ENCODE assay signal across 22 cellular contexts in the genomic region with DNA sequence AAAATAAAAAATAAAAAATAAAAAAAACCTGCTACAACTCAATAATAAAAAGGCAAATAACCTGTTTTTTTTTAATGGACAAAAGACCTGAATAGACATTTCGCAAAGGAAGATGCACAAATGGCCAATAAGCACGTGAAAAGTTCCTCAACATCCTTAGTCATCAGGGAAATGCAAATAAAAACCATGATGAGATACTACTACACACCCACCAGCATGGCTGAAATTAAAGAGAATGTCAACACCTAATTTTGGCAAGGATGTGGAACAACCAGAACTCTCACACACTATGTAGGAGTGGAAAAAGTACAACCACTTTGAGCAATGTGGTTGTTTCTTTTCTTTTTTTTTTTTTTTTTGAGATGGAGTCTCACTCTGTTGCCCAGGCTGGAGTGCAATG. TPM values are rescaled to one million over a fixed set of nuclear protein-coding genes. Genes with fewer than 3 reads are reported as not detected.
DNase-seq lines count a peak whose midpoint lies in the region; ATAC-seq, FAIRE-seq and TF ChIP-seq lines count a peak whose summit lies in the region.
"Had no signal": no experiment of that assay in that cellular context is flagged by ENCODE, and none has a peak within 500 bp of the region (broad histone marks: within the 10 kb centered on the region; RNA-seq: fewer than 3 reads in every experiment).

No MANE protein-coding gene starts in this region.

- POLR2A ChIA-PET in A549 (lab: Yijun Ruan, JAX) (no interaction called here), HEK293 (lab: Yijun Ruan, JAX) (no interaction called here)

- no peaks in the 10 kb centered on the region for H3K27me3 ChIP-seq in mammary epithelial cell (ENCODE audit: insufficient read depth, low read length)
- no peaks in the 10 kb centered on the region for H3K27me3 ChIP-seq in body of pancreas
- H3K27me3 ChIP-seq: BLaER1 had no signal

- peaks cover 13 to 38% of the 10 kb centered on the region in 2 experiments; a peak in 2 of 3 replicates for H3K36me3 ChIP-seq in HEK293 (ENCODE audit: control insufficient read depth in 2 of 2, insufficient read depth in 1 of 2, low read length in 2 of 2)
- peaks cover 2% of the 10 kb centered on the region for H3K36me3 ChIP-seq in mammary epithelial cell (ENCODE audit: insufficient read depth, low read length)
- peaks cover 0 to 6% of the 10 kb centered on the region in 2 donors for H3K36me3 ChIP-seq in body of pancreas (replicated peaks in 1 of 2; ENCODE audit: insufficient read depth in 1 of 2, low read depth in 2 of 2)
- H3K36me3 ChIP-seq: HAP-1 had no signal

- intact Hi-C loops in mammary epithelial cell (cut with micrococcal nuclease) (no loop called here), body of pancreas (cut with DNase I) (no loop called here), natural killer cell (cut with micrococcal nuclease) (no loop called here)

- no peak overlapping the region for H3K27ac Mint-ChIP-seq in natural killer cell
- H3K27ac Mint-ChIP-seq: CD4-positive, alpha-beta memory T cell; IgD-negative memory B cell had no signal

- BruUV-seq in mammary epithelial cell (replicated peaks; lab: Mats Ljungman, UMichigan): no TSS peak

- ATAC-seq in A549: no peak
- no peak for ATAC-seq in body of pancreas
- no peak for ATAC-seq in natural killer cell
- ATAC-seq: HepG2 had no signal

- DNase-seq in A549 (ENCODE audit: low read depth in 1 of 2, low spot score in 1 of 2) (peak in 1 of 2 experiments; percentile 21), mammary epithelial cell (peak; percentile 15), fibroblast of villous mesenchyme (ENCODE audit: low read depth) (peak; percentile 49), globus pallidus (ENCODE audit: low spot score) (no peak), body of pancreas (no peak), natural killer cell (no peak), retina (no peak)
- DNase-seq: ACHN; AML-193; CD4-positive, alpha-beta memory T cell; DMS153; DMS79; GDM1; GM23248 had no signal

- peaks cover 23% of the 10 kb centered on the region for H3K4me1 ChIP-seq in A549
- H3K4me1 ChIP-seq in HEK293 (ENCODE audit: control insufficient read depth, insufficient read depth, low read length): peaks cover 3% of the 10 kb centered on the region; the same call in 1 of the 2 replicates
- H3K4me1 ChIP-seq in mammary epithelial cell (ENCODE audit: insufficient read depth, low read length): peaks cover 16% of the 10 kb centered on the region
- peaks cover 11% of the 10 kb centered on the region for H3K4me1 ChIP-seq in body of pancreas
- H3K4me1 ChIP-seq: BLaER1 had no signal

- CTCF ChIA-PET in A549 (lab: Yijun Ruan, JAX): interaction anchor here (0.7 kb wide), 1 partner anchor 21 kb away, joined by 4 read pairs; no protein-coding TSS in a partner anchor
- CTCF ChIA-PET in HEK293 (lab: Yijun Ruan, JAX): interaction anchor here (0.6 kb wide), 1 partner anchor 244 kb away, joined by 3 read pairs; no protein-coding TSS in a partner anchor
- CTCF ChIA-PET in mammary epithelial cell (lab: Charles Lee; ENCODE audit: low non-redundant PET): no interaction called here

- H3K4me1 Mint-ChIP-seq in natural killer cell: no peaks in the 10 kb centered on the region
- H3K4me1 Mint-ChIP-seq: CD14-positive monocyte; CD4-positive, alpha-beta memory T cell had no signal

- TF ChIP-seq POLR2A in A549 (IDR thresholded peaks at IDR 0.05; ENCODE audit: low read length) (no peak), body of pancreas (IDR thresholded peaks at IDR 0.05) (no peak)

- no peaks in the 10 kb centered on the region for H3K79me2 ChIP-seq in mammary epithelial cell (ENCODE audit: insufficient read depth, low read length)

- H3K36me3 Mint-ChIP-seq in natural killer cell: peaks cover 3% of the 10 kb centered on the region

- no peak overlapping the region for H3K4me3 Mint-ChIP-seq in natural killer cell
- H3K4me3 Mint-ChIP-seq: CD14-positive monocyte; CD4-positive, alpha-beta memory T cell had no signal

- no peak for FAIRE-seq in A549 (lab: Jason Lieb, UNC)
- FAIRE-seq: GM12892, GM18507, HepG2 had no signal

- 46% methylated on average over 2 of the region's 2 CpGs for WGBS in A549 (ENCODE audit: missing lambda C conversion rate)
- 75% methylated on average over 2 of the region's 2 CpGs for WGBS in mammary epithelial cell (ENCODE audit: low coverage, missing lambda C conversion rate)
- 76 to 77% methylated on average over 2 of the region's 2 CpGs for WGBS in body of pancreas, 2 donors

- H2AFZ ChIP-seq in mammary epithelial cell (ENCODE audit: low read depth, low read length): no peak overlapping the region
- H2AFZ ChIP-seq: GM23248 had no signal

- H3K4me3 ChIP-seq in A549: no peak overlapping the region
- no peak overlapping the region for H3K4me3 ChIP-seq in HEK293 (ENCODE audit: low read depth, low read length)
- H3K4me3 ChIP-seq in mammary epithelial cell (replicated peaks in 1 of 3; ENCODE audit: insufficient read depth in 1 of 3, low read depth in 2 of 3, low read length in 3 of 3): no peak overlapping the region
- no peak overlapping the region for H3K4me3 ChIP-seq in fibroblast of villous mesenchyme (ENCODE audit: low read depth, low read length)
- no peak overlapping the region for H3K4me3 ChIP-seq in body of pancreas
- H3K4me3 ChIP-seq: BLaER1, GM23248, HAP-1 had no signal

- TF ChIP-seq EP300 in A549 (IDR thresholded peaks at IDR 0.05): no peak

- H3K9me3 Mint-ChIP-seq in natural killer cell: no peaks in the 10 kb centered on the region
- H3K9me3 Mint-ChIP-seq: CD14-positive monocyte; CD4-positive, alpha-beta memory T cell; IgD-negative memory B cell had no signal

- dilution Hi-C loops in mammary epithelial cell (cut with HindIII; ENCODE audit: low sequenced_read_pairs): no loop called here

- TF ChIP-seq RAD21 in A549 (conservative IDR thresholded peaks at IDR 0.05 in 1 of 2, IDR thresholded peaks at IDR 0.05 in 1 of 2): no peak

- H3K27ac ChIP-seq in A549: no peak overlapping the region; a peak in 1 of 6 replicates
- H3K27ac ChIP-seq in HEK293 (ENCODE audit: extremely low read depth, low read depth, low read length): no peak overlapping the region
- no peak overlapping the region for H3K27ac ChIP-seq in mammary epithelial cell (ENCODE audit: insufficient read depth, low read depth, low read length)
- no peak overlapping the region for H3K27ac ChIP-seq in body of pancreas
- H3K27ac ChIP-seq: BLaER1, GM23248 had no signal

- no peaks in the 10 kb centered on the region for H3K27me3 Mint-ChIP-seq in natural killer cell (ENCODE audit: low read depth in 2 of 2)
- H3K27me3 Mint-ChIP-seq: CD4-positive, alpha-beta memory T cell; IgD-negative memory B cell had no signal

- no peaks in the 10 kb centered on the region for H3K9me3 ChIP-seq in A549
- no peaks in the 10 kb centered on the region for H3K9me3 ChIP-seq in HEK293 (ENCODE audit: control insufficient read depth, insufficient read depth, low read depth, low read length)
- H3K9me3 ChIP-seq in mammary epithelial cell (replicated peaks; ENCODE audit: insufficient read depth, low read length): no peaks in the 10 kb centered on the region
- H3K9me3 ChIP-seq in body of pancreas: no peaks in the 10 kb centered on the region
- H3K9me3 ChIP-seq: BLaER1, HAP-1 had no signal

- H4K20me1 ChIP-seq in mammary epithelial cell (ENCODE audit: insufficient read depth, low read length): no peaks in the 10 kb centered on the region

- in situ Hi-C loops in mammary epithelial cell (cut with MboI; ENCODE audit: low sequenced_read_pairs in 2 of 2): no loop called here

- no peak overlapping the region for H3K4me2 ChIP-seq in A549
- no peak overlapping the region for H3K4me2 ChIP-seq in mammary epithelial cell (ENCODE audit: insufficient read depth, low read depth, low read length)
- H3K4me2 ChIP-seq: BLaER1 had no signal

- TF ChIP-seq CTCF in A549 (IDR thresholded peaks at IDR 0.05): no peak
- no peak for TF ChIP-seq CTCF in HEK293 (tag by site-specific recombination; IDR thresholded peaks at IDR 0.05)
- no peak for TF ChIP-seq CTCF in mammary epithelial cell (conservative IDR thresholded peaks at IDR 0.05 in 1 of 2, IDR thresholded peaks at IDR 0.05 in 1 of 2; ENCODE audit: extremely low read depth in 1 of 2, insufficient read depth in 1 of 2, low read depth in 1 of 2, low read length in 2 of 2)
- no peak for TF ChIP-seq CTCF in fibroblast of villous mesenchyme (IDR thresholded peaks at IDR 0.05; ENCODE audit: insufficient read depth, low read depth, low read length)
- TF ChIP-seq CTCF in body of pancreas (IDR thresholded peaks at IDR 0.05): no peak
- no peak for TF ChIP-seq CTCF in natural killer cell (IDR thresholded peaks at IDR 0.05)

- no peak overlapping the region for H3K9ac ChIP-seq in mammary epithelial cell (ENCODE audit: insufficient read depth, low read length)
- H3K9ac ChIP-seq: BLaER1, GM23248 had no signal

TF ChIP-seq in A549, 52 proteins besides CTCF, POLR2A, EP300 and RAD21 (continues in another document):
- TF ChIP-seq CBX8 (IDR thresholded peaks at IDR 0.05) (no peak), HOXB5 (CRISPR knock-in tag; IDR thresholded peaks at IDR 0.05) (no peak), KDM1A (IDR thresholded peaks at IDR 0.05; ENCODE audit: low read depth) (no peak)

TF ChIP-seq in HEK293, 187 proteins besides CTCF, POLR2A, EP300 and RAD21 (continues in another document):
- TF ChIP-seq ZNF664 (tag by site-specific recombination; IDR thresholded peaks at IDR 0.05) (peak; percentile 69; the same call in 1 of the 2 replicates), ZNF701 (tag by site-specific recombination; IDR thresholded peaks at IDR 0.05) (no peak), ZSCAN16 (tag by site-specific recombination; IDR thresholded peaks at IDR 0.05) (no peak), ZNF133 (tag by site-specific recombination; IDR thresholded peaks at IDR 0.05) (no peak), TRIM28 (IDR thresholded peaks at IDR 0.05; ENCODE audit: borderline replicate concordance, low read length) (no peak), ZSCAN30 (tag by site-specific recombination; IDR thresholded peaks at IDR 0.05) (no peak)

RNA-seq across cellular contexts. Expression of a gene that starts 24.6 kb away (rescaled TPM):
- 18.5 and 24.7 TPM in 2 replicates for polyA plus RNA-seq in A549 (2011; rRNA removed)
- 34.3 and 35.9 TPM in 2 replicates for polyA plus RNA-seq in A549 (2012; cell fraction: cytosol; rRNA removed)
- 66.7 and 71.6 TPM in 2 replicates for polyA plus RNA-seq in A549 (2012; cell fraction: nucleus; rRNA removed)
- polyA plus RNA-seq in A549 (2017; fragmentation: RNase III; extraction: RNeasy Plus Mini Kit Qiagen cat#74134 plus additional on column Dnase treatment): 10.3 to 11.3 TPM (median 10.5 TPM) in 3 replicates
- 19.1 and 25.8 TPM in 2 replicates for polyA minus RNA-seq in A549 (2011; rRNA and poly(A)+ RNA removed)
- 10 to 100 TPM; 19.2 to 20.8 TPM for total RNA-seq in mammary epithelial cell
- polyA plus RNA-seq in mammary epithelial cell: 20.1 TPM
- 12.4 TPM for polyA minus RNA-seq in mammary epithelial cell
- total RNA-seq in fibroblast of villous mesenchyme: 23.5 and 29.4 TPM in 2 replicates
- total RNA-seq in body of pancreas: 10 to 100 TPM; 19.5 to 43.5 TPM
- 10 to 100 TPM; 18.4 to 26.6 (median 20.3) TPM for total RNA-seq in natural killer cell

Comparison
In these comparisons a context has a peak if more than half of its experiments do, and no peak if none do; other contexts are left out.
1. DNase-seq: peak in mammary epithelial cell (single experiment) and fibroblast of villous mesenchyme (single experiment); none in globus pallidus (single experiment), body of pancreas (0 of 4), natural killer cell (single experiment) and retina (single experiment).